12 cellular contexts compared by ENCODE assay signal in genomic region chr4:9131420-9131819, GRCh38. TPM values are rescaled to one million over a fixed set of nuclear protein-coding genes. Genes with fewer than 3 reads are reported as not detected.
DNase-seq lines count a peak whose midpoint lies in the region; TF ChIP-seq lines count a peak whose summit lies in the region.
"Not testable (repeated sequence)": the region's sequence is repeated elsewhere in the genome, so short reads cannot be mapped to it uniquely, and the experiment has no call there.
"Had no signal": no experiment of that assay in that cellular context is flagged by ENCODE, and none has a peak within 500 bp of the region (broad histone marks: within the 10 kb centered on the region; RNA-seq: fewer than 3 reads in every experiment).

No MANE protein-coding gene starts in this region.

- not testable (repeated sequence) for H3K9me3 ChIP-seq in GM23248 (ENCODE audit: low read depth); adrenal gland (replicated peaks in 1 of 3); colonic mucosa

- H3K9me2 ChIP-seq in GM23248 (ENCODE audit: insufficient read depth), result not testable (repeated sequence)

- not testable (repeated sequence) for H3K27ac ChIP-seq in GM23248, adrenal gland, colonic mucosa

- TF ChIP-seq POLR2A in adrenal gland (IDR thresholded peaks at IDR 0.05), result not testable (repeated sequence)

- not testable (repeated sequence) for TF ChIP-seq CTCF in AG10803 (conservative IDR thresholded peaks at IDR 0.05; ENCODE audit: low read length); adrenal gland (IDR thresholded peaks at IDR 0.05); colonic mucosa (IDR thresholded peaks at IDR 0.05)

- intact Hi-C loops in adrenal gland (cut with DNase I); colonic mucosa (cut with DNase I): not testable (repeated sequence)

- H3K4me2 ChIP-seq in GM23248 (ENCODE audit: unreplicated experiment), result not testable (repeated sequence)

- not testable (repeated sequence) for H3F3A ChIP-seq in GM23248 (ENCODE audit: insufficient read depth)

- not testable (repeated sequence) for H4K20me1 ChIP-seq in GM23248 (ENCODE audit: insufficient read depth)

- WGBS in GM23248 (ENCODE audit: low coverage in 1 of 2, low lambda C conversion rate in 2 of 2, missing lambda C conversion rate in 2 of 2), 2 experiments, result 1 to 3% methylated on average over 7 of the region's 7 CpGs
- WGBS in adrenal gland, 4 donors, result 27 to 32% (median 29%) methylated on average over 5 to 7 of the region's 7 CpGs

- H3K27me3 ChIP-seq in GM23248 (replicated peaks; ENCODE audit: insufficient read depth); adrenal gland; colonic mucosa: not testable (repeated sequence)

- in situ Hi-C loops in GM23248 (cut with MboI), result not testable (repeated sequence)

- not testable (repeated sequence) for H3K4me1 ChIP-seq in GM23248 (ENCODE audit: insufficient read depth); adrenal gland (replicated peaks in 1 of 2); colonic mucosa

- DNase-seq in AG10803 (ENCODE audit: low read depth) (peak; percentile 68), GM23248 (peak; percentile 73), M059J (ENCODE audit: low read depth) (peak; percentile 11), adrenal gland (peak in 4 of 7 donors; percentile 13 to 57 (median 36)), colonic mucosa (peak; percentile 23), glomerular visceral epithelial cell (ENCODE audit: extremely low spot score) (peak; percentile 35), myocyte (ENCODE audit: low read depth) (peak; percentile 71)

- H3K4me3 ChIP-seq in AG10803 (ENCODE audit: low read length); GM23248; adrenal gland; colonic mucosa: not testable (repeated sequence)

- not testable (repeated sequence) for H3K79me2 ChIP-seq in GM23248 (ENCODE audit: insufficient read depth)

- not testable (repeated sequence) for H3K36me3 ChIP-seq in GM23248 (ENCODE audit: low read depth); adrenal gland (replicated peaks in 1 of 2); colonic mucosa

- H3K9ac ChIP-seq in GM23248; colonic mucosa (ENCODE audit: low read depth in 2 of 2, low read length in 2 of 2): not testable (repeated sequence)

- H2AFZ ChIP-seq in GM23248, result not testable (repeated sequence)

RNA-seq across cellular contexts. Expression of gene FAM90A26, which starts 38.8 kb away (rescaled TPM):
- not detected in 2 replicates for total RNA-seq in GM23248 (2014; rRNA removed; shearing (Covaris generic))
- not detected in 2 replicates for polyA plus RNA-seq in GM23248 (2016; fragmentation: Nextera tagmentation; extraction: Ambion mirVana)
- not detected in 2 replicates for total RNA-seq in M059J (2014; rRNA removed; shearing (Covaris generic))
- not detected for total RNA-seq in adrenal gland
- polyA plus RNA-seq in adrenal gland, result not detected
- total RNA-seq in colonic mucosa, result not detected
- total RNA-seq in myocyte, result not detected in 2 replicates
- polyA plus RNA-seq in myocyte (2012), result not detected
- total RNA-seq: Calu3, K562, OCI-LY7, RPMI7951 had no signal
- polyA plus RNA-seq: A549, K562 had no signal

Comparison
In these comparisons a context has a peak if more than half of its experiments do, and no peak if none do; other contexts are left out.
1. DNase-seq: peak in every context shown above with its lines; median percentile 73 in GM23248; 71 in myocyte; 68 in AG10803; 36 in adrenal gland; 35 in glomerular visceral epithelial cell; 23 in colonic mucosa; 11 in M059J.